In genomic region chr1:5640845-5641244, GRCh38 we compare ENCODE assay signal across 19 cellular contexts.
A peak's percentile ranks its signal among the peaks of the same experiment; 100 is the strongest.
DNase-seq lines count a peak whose midpoint lies in the region; ATAC-seq and TF ChIP-seq lines count a peak whose summit lies in the region.
"Had no signal": no experiment of that assay in that cellular context is flagged by ENCODE, and none has a peak within 500 bp of the region (broad histone marks: within the 10 kb centered on the region; RNA-seq: fewer than 3 reads in every experiment).

No MANE protein-coding gene starts in this region.

- H3K36me3 ChIP-seq in PC-3 (ENCODE audit: low read depth, low read length), result no peaks in the 10 kb centered on the region
- H3K36me3 ChIP-seq: cardiac muscle cell, SJSA1, upper lobe of right lung had no signal

- no peaks in the 10 kb centered on the region for H3F3A ChIP-seq in PC-3 (ENCODE audit: low read length, unreplicated experiment)

- no peaks in the 10 kb centered on the region for H3K4me1 ChIP-seq in PC-3 (ENCODE audit: insufficient read depth, low read length)
- H3K4me1 ChIP-seq: Caco-2, SJSA1, upper lobe of right lung had no signal

- H3K4me3 ChIP-seq in PC-3 (ENCODE audit: low read length), result no peak overlapping the region
- H3K4me3 ChIP-seq: cardiac muscle cell, SJSA1, upper lobe of right lung had no signal

- no peaks in the 10 kb centered on the region for H4K20me1 ChIP-seq in PC-3 (ENCODE audit: low read length)

- no peaks in the 10 kb centered on the region for H3K9me2 ChIP-seq in PC-3 (replicated peaks; ENCODE audit: low read length)

- no peak overlapping the region for H3K27ac ChIP-seq in PC-3 (ENCODE audit: low read length)
- H3K27ac ChIP-seq: cardiac muscle cell, SJSA1, upper lobe of right lung had no signal

- peak; percentile 41; the same call in 1 of the 2 replicates for TF ChIP-seq CTCF in PC-3 (conservative IDR thresholded peaks at IDR 0.05; ENCODE audit: low read depth, low read length)

- intact Hi-C loops in PC-3 (cut with micrococcal nuclease), result no loop called here

- DNase-seq in NCI-H748 (lab: John Stamatoyannopoulos, UW; ENCODE audit: unreplicated experiment), result peak; percentile 39
- DNase-seq in NCI-H748 treated with DMSO at 0.1 percent for 48 hours (lab: John Stamatoyannopoulos, UW), result no peak
- DNase-seq in ELF-1 (ENCODE audit: low read depth, low spot score), result peak; percentile 32
- no peak for DNase-seq in PC-3
- peak; percentile 18 for DNase-seq in left lobe of liver (ENCODE audit: low spot score)
- no peak for DNase-seq in AG08396 (ENCODE audit: low spot score)
- DNase-seq in NCI-H1092 treated with DMSO at 0.1 percent for 48 hours (lab: John Stamatoyannopoulos, UW), result no peak
- DNase-seq: activated CD8-positive, alpha-beta memory T cell treated with anti-CD3 and anti-CD28 coated beads, Interleukin-2, amount 50 U/mL, for 4 hours; activated naive CD8-positive, alpha-beta T cell treated with anti-CD3 and anti-CD28 coated beads for 36 hours; Caco-2; foreskin fibroblast; IMR-90; NCI-H1694 treated with DMSO at 0.1 percent for 48 hours; nucleus accumbens; upper lobe of right lung had no signal

- no peak overlapping the region for H3K4me2 ChIP-seq in PC-3 (ENCODE audit: low read length)

- no peaks in the 10 kb centered on the region for H3K79me2 ChIP-seq in PC-3 (ENCODE audit: low read length)

- POLR2A ChIA-PET in PC-3 (lab: Charles Lee; ENCODE audit: unreplicated experiment), result no interaction called here

- CTCF ChIA-PET in PC-3 (lab: Charles Lee), result no interaction called here

- no TSS peak for BruUV-seq in PC-3 (replicated peaks; lab: Mats Ljungman, UMichigan)

- peaks cover 57% of the 10 kb centered on the region for H3K27me3 ChIP-seq in PC-3 (ENCODE audit: low read length)
- H3K27me3 ChIP-seq: cardiac muscle cell, SJSA1 had no signal

- no peak overlapping the region for H2AFZ ChIP-seq in PC-3 (ENCODE audit: low read length)

- ATAC-seq in PC-3 (no peak), left lobe of liver (no peak), GM21381 (IDR thresholded peaks at IDR 0.05; ENCODE audit: unreplicated experiment) (no peak)
- ATAC-seq: stimulated activated memory B cell treated with anti-CD40 and anti-IgM and Interleukin-4, amounts not matched to agents 10 μg/mL and 1 μg/mL and 100 μg/mL, for 72 hours; upper lobe of right lung had no signal

- H3K9me3 ChIP-seq in PC-3 (ENCODE audit: low read length), result no peaks in the 10 kb centered on the region
- H3K9me3 ChIP-seq: SJSA1, upper lobe of right lung had no signal

- H3K9ac ChIP-seq in PC-3 (ENCODE audit: low read length), result no peak overlapping the region

Comparison
In these comparisons a context has a peak if more than half of its experiments do, and no peak if none do; other contexts are left out.
1. DNase-seq: peak in NCI-H748 (single experiment), ELF-1 (single experiment) and left lobe of liver (single experiment); none in NCI-H748 treated with DMSO at 0.1 percent for 48 hours (single experiment), PC-3 (single experiment), AG08396 (single experiment) and NCI-H1092 treated with DMSO at 0.1 percent for 48 hours (single experiment).